ENCODE assay signal across 11 cellular contexts in the genomic region with DNA sequence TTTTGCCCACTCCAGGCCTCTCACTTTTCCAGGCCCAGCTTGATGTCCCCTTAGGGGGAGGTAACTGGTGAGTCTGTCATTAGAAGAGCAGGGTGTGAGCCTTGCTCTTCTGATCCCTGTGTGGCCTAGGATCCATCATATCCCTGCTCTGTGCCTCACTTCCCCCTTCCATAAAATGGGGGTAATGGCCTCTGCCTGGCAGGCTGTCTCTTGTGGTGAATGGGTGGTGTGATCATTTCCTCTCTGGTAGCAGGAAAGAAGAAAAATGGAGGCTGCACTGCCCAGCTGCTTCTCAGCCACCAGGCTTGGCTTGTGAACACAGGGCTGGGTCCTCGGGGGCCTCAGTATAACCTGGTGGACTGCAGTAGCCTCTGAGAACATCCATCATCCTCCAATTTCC. TPM values are rescaled to one million over a fixed set of nuclear protein-coding genes. Genes with fewer than 3 reads are reported as not detected.
A peak's percentile ranks its signal among the peaks of the same experiment; 100 is the strongest.
DNase-seq lines count a peak whose midpoint lies in the region; ATAC-seq and TF ChIP-seq lines count a peak whose summit lies in the region.
"Had no signal": no experiment of that assay in that cellular context is flagged by ENCODE, and none has a peak within 500 bp of the region (broad histone marks: within the 10 kb centered on the region; RNA-seq: fewer than 3 reads in every experiment).

No MANE protein-coding gene starts in this region.

- no peaks in the 10 kb centered on the region for H3K36me3 Mint-ChIP-seq in activated T-cell treated with anti-CD3 and anti-CD28 coated beads, Interleukin-2, amount 50 U/mL, for 72 hours (ENCODE audit: insufficient read depth in 2 of 2)
- H3K36me3 Mint-ChIP-seq: naive B cell had no signal

- H3K9me3 ChIP-seq in AG04450 (ENCODE audit: control insufficient read depth, insufficient read depth, low read length) = no peaks in the 10 kb centered on the region; the same call in 1 of the 2 replicates
- H3K9me3 ChIP-seq in neutrophil = no peaks in the 10 kb centered on the region

- no peak for DNase-seq in AG04450 (ENCODE audit: low read depth, low spot score)
- DNase-seq in Kasumi-1 (lab: John Stamatoyannopoulos, UW) = peak; percentile 35 to 53
- no peak for DNase-seq in dorsolateral prefrontal cortex
- no peak for DNase-seq in activated T-cell treated with anti-CD3 and anti-CD28 coated beads, Interleukin-2, amount 50 U/mL, for 72 hours
- DNase-seq in NCI-H69 (lab: John Stamatoyannopoulos, UW) = no peak
- DNase-seq in stimulated activated naive CD4-positive, alpha-beta T cell treated with Interleukin-2 at 50 U/mL for 16 hours (lab: John Stamatoyannopoulos, UW) = no peak
- no peak for DNase-seq in cerebellum (ENCODE audit: low spot score)
- DNase-seq: activated CD4-positive, alpha-beta T cell treated with anti-CD3 and anti-CD28 coated beads, Interleukin-2, amount 10 ng/mL, durations not matched to agents 7 days and 5 days; naive B cell; NCI-H526 treated with DMSO at 0.1 percent for 48 hours had no signal

- no peak for ATAC-seq in activated T-cell treated with anti-CD3 and anti-CD28 coated beads, Interleukin-2, amount 50 U/mL, for 72 hours (replicated peaks in 1 of 2)

- H3K36me3 ChIP-seq in neutrophil = no peaks in the 10 kb centered on the region

- peaks cover 50 to 60% of the 10 kb centered on the region in 2 experiments for H3K4me1 ChIP-seq in neutrophil (ENCODE audit: control insufficient read depth in 1 of 2, insufficient read depth in 1 of 2, low read depth in 1 of 2, low read length in 1 of 2)

- H3K4me1 Mint-ChIP-seq in activated T-cell treated with anti-CD3 and anti-CD28 coated beads, Interleukin-2, amount 50 U/mL, for 72 hours (ENCODE audit: low read depth) = peaks cover 10% of the 10 kb centered on the region

- POLR2A ChIA-PET in AG04450 (lab: Yijun Ruan, JAX) = interaction anchor here (3.9 kb wide), 1 partner anchor 21 kb away, joined by 16 read pairs; no protein-coding TSS in a partner anchor

- H3K27me3 ChIP-seq in AG04450 (ENCODE audit: control insufficient read depth, insufficient read depth, low read length) = no peaks in the 10 kb centered on the region
- H3K27me3 ChIP-seq in dorsolateral prefrontal cortex = peaks cover 0 to 4% (median 0%) of the 10 kb centered on the region in 45 donors
- peaks cover 7% of the 10 kb centered on the region for H3K27me3 ChIP-seq in neutrophil

- CTCF ChIA-PET in AG04450 (lab: Charles Lee) = interaction anchor here (0.6 to 3.2 kb wide), 3 partner anchors 10 to 883 kb away, joined by 3 to 25 read pairs (median 8); no protein-coding TSS in a partner anchor

- intact Hi-C loops in dorsolateral prefrontal cortex (cut with DNase I) = loop anchor here in 1 of 2 donors (5.0 kb wide), 1 partner anchor 79 kb away; no protein-coding TSS in a partner anchor

- TF ChIP-seq CTCF in AG04450 (IDR thresholded peaks at IDR 0.05; ENCODE audit: low read depth, low read length) (no peak; the same call in 1 of the 2 replicates), dorsolateral prefrontal cortex (IDR thresholded peaks at IDR 0.05 in 54 of 56, conservative IDR thresholded peaks at IDR 0.05 in 2 of 56; ENCODE audit: low read depth in 1 of 56, partially characterized antibody in 56 of 56) (no peak), neutrophil (IDR thresholded peaks at IDR 0.05) (no peak)

- peaks cover 9% of the 10 kb centered on the region for H3K27me3 Mint-ChIP-seq in activated T-cell treated with anti-CD3 and anti-CD28 coated beads, Interleukin-2, amount 50 U/mL, for 72 hours (ENCODE audit: low read depth)

- H3K27ac ChIP-seq in AG04450 (ENCODE audit: low read depth, low read length) = peak overlapping the region; percentile 80
- peak overlapping the region; percentile 49 to 95 (median 87) for H3K27ac ChIP-seq in dorsolateral prefrontal cortex
- peak overlapping the region; percentile 33 for H3K27ac ChIP-seq in neutrophil

- no peak overlapping the region for H3K27ac Mint-ChIP-seq in activated T-cell treated with anti-CD3 and anti-CD28 coated beads, Interleukin-2, amount 50 U/mL, for 72 hours

- H3K9me3 Mint-ChIP-seq in activated T-cell treated with anti-CD3 and anti-CD28 coated beads, Interleukin-2, amount 50 U/mL, for 72 hours = no peaks in the 10 kb centered on the region
- H3K9me3 Mint-ChIP-seq: activated CD4-positive, alpha-beta T cell treated with anti-CD3 and anti-CD28 coated beads, Interleukin-2, amount 10 ng/mL, durations not matched to agents 7 days and 5 days; naive B cell had no signal

- H3K4me3 Mint-ChIP-seq in activated T-cell treated with anti-CD3 and anti-CD28 coated beads, Interleukin-2, amount 50 U/mL, for 72 hours = no peak overlapping the region
- H3K4me3 Mint-ChIP-seq: activated CD4-positive, alpha-beta T cell treated with anti-CD3 and anti-CD28 coated beads, Interleukin-2, amount 10 ng/mL, durations not matched to agents 7 days and 5 days; naive B cell had no signal

- H3K4me3 ChIP-seq in AG04450 (ENCODE audit: low read depth, low read length) = peak overlapping the region; percentile 77
- H3K4me3 ChIP-seq in dorsolateral prefrontal cortex = peak overlapping the region in 35 of 59 donors; percentile 3 to 79 (median 68)
- H3K4me3 ChIP-seq in neutrophil (ENCODE audit: low read depth in 1 of 2, low read length in 1 of 2) = peak overlapping the region in 1 of 2 experiments; percentile 9

RNA-seq across cellular contexts. Expression of a gene that starts 5.6 kb away (rescaled TPM):
- polyA plus RNA-seq in AG04450 (2011; rRNA removed) = 30.6 and 45.2 TPM in 2 replicates
- 54.5 and 62.4 TPM in 2 replicates for polyA minus RNA-seq in AG04450 (2011; rRNA and poly(A)+ RNA removed)
- total RNA-seq in dorsolateral prefrontal cortex = 100 to 1,000 TPM in 102 of 120 experiments, 10 to 100 TPM in 18; 74.0 to 177 (median 117) TPM
- under 1 TPM; 0.05 to 0.07 TPM for total RNA-seq in activated T-cell treated with anti-CD3 and anti-CD28 coated beads, Interleukin-2, amount 50 U/mL, for 72 hours
- total RNA-seq in cerebellum = 33.0 TPM
- total RNA-seq: activated CD4-positive, alpha-beta T cell treated with anti-CD3 and anti-CD28 coated beads, Interleukin-2, amount 10 ng/mL, durations not matched to agents 7 days and 5 days had no signal

RNA-seq across cellular contexts. Expression of a gene that starts 41.5 kb away (rescaled TPM):
- polyA plus RNA-seq in AG04450 (2011; rRNA removed) = not detected in 2 replicates
- not detected in 2 replicates for polyA minus RNA-seq in AG04450 (2011; rRNA and poly(A)+ RNA removed)
- total RNA-seq in dorsolateral prefrontal cortex = 10 to 100 TPM in 4 of 120 experiments, 1 to 10 TPM in 93, under 1 TPM in 22, not detected in 1; 0.36 to 14.3 (median 1.8) TPM
- total RNA-seq in activated T-cell treated with anti-CD3 and anti-CD28 coated beads, Interleukin-2, amount 50 U/mL, for 72 hours = not detected
- 0.27 TPM for total RNA-seq in cerebellum
- total RNA-seq: activated CD4-positive, alpha-beta T cell treated with anti-CD3 and anti-CD28 coated beads, Interleukin-2, amount 10 ng/mL, durations not matched to agents 7 days and 5 days had no signal

Comparison
In these comparisons a context has a peak if more than half of its experiments do, and no peak if none do; other contexts are left out.
1. DNase-seq: peak in Kasumi-1 (2 of 2); none in AG04450 (single experiment), dorsolateral prefrontal cortex (0 of 10), activated T-cell treated with anti-CD3 and anti-CD28 coated beads, Interleukin-2, amount 50 U/mL, for 72 hours (0 of 2), NCI-H69 (single experiment), stimulated activated naive CD4-positive, alpha-beta T cell treated with Interleukin-2 at 50 U/mL for 16 hours (single experiment) and cerebellum (single experiment).
2. H3K27ac ChIP-seq: peak in every context shown above with its lines; median percentile 87 in dorsolateral prefrontal cortex; 80 in AG04450; 33 in neutrophil.
3. RNA of a gene that starts 5.6 kb away (total RNA-seq): 74.0 to 177 TPM in dorsolateral prefrontal cortex and 33.0 TPM in cerebellum (single experiment); 0.05 to 0.07 TPM in activated T-cell treated with anti-CD3 and anti-CD28 coated beads, Interleukin-2, amount 50 U/mL, for 72 hours; every median in the first group is over 10 times any median in the second.